In the genomic region with DNA sequence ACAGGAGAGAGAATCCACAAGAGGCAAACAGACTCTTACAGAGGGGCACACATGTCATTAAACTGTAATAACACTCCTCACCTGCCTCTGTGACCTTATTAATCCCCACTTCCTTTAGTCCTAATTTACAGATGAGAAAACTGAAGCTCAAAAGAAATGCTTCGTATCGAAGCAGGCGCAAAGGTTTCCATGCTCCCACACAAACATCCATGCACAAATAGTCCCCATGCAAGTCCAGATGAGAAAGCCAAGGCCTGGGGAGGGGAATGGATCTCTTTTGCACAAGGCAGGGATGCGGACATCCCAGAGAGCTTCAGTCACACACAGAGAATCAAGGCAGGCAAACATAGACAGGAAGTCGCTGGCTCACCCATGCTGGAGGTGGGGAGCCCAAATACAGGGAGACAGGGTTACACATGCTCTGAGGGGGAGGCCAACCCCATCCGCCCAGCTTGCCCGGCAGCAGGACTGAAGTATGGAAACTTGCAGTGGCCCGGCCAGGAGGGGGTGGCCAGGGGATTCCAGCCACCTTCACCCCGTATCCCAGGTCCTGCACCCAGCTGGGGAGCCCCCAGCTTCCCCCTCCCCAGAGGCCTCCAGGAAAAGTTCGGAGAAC, we compare ENCODE assay signal across 8 cellular contexts. TPM values are rescaled to one million over a fixed set of nuclear protein-coding genes. Genes with fewer than 3 reads are reported as not detected.
DNase-seq lines count a peak whose midpoint lies in the region; ATAC-seq and TF ChIP-seq lines count a peak whose summit lies in the region.

No MANE protein-coding gene starts in this region.

- H3K9ac ChIP-seq in Loucy (ENCODE audit: low read depth, low read length, poor library complexity, severe bottlenecking): no peak overlapping the region

- H3K9me3 Mint-ChIP-seq in Calu3 (ENCODE audit: low read depth, unreplicated experiment): no peaks in the 10 kb centered on the region
- no peaks in the 10 kb centered on the region for H3K9me3 Mint-ChIP-seq in osteocyte (ENCODE audit: unreplicated experiment)

- BruUV-seq in Calu3 (replicated peaks; lab: Mats Ljungman, UMichigan): no TSS peak

- H3K4me3 Mint-ChIP-seq in Calu3 (ENCODE audit: low read depth, unreplicated experiment) (peak overlapping the region; percentile 55), osteocyte (ENCODE audit: unreplicated experiment) (peak overlapping the region; percentile 76)

- no peaks in the 10 kb centered on the region for H3K79me2 ChIP-seq in Loucy (ENCODE audit: insufficient read depth, low read length)

- H3K27me3 Mint-ChIP-seq in Calu3 (ENCODE audit: unreplicated experiment) (peaks cover 80% of the 10 kb centered on the region), osteocyte (ENCODE audit: unreplicated experiment) (no peaks in the 10 kb centered on the region)

- H3K27ac Mint-ChIP-seq in Calu3 (ENCODE audit: unreplicated experiment) (no peak overlapping the region), osteocyte (ENCODE audit: unreplicated experiment) (peak overlapping the region; percentile 46)

- TF ChIP-seq CTCF in Calu3 (IDR thresholded peaks at IDR 0.05; ENCODE audit: unreplicated experiment): no peak
- no peak for TF ChIP-seq CTCF in Loucy (conservative IDR thresholded peaks at IDR 0.05; ENCODE audit: low read length)
- TF ChIP-seq CTCF in osteocyte (IDR thresholded peaks at IDR 0.05): no peak

- H3K4me2 ChIP-seq in Loucy (ENCODE audit: low read depth, low read length, poor library complexity, severe bottlenecking): no peak overlapping the region

- 53 to 54% methylated on average over 10 of the region's 10 CpGs for WGBS in ectodermal cell, 2 experiments

- intact Hi-C loops in Calu3 (cut with micrococcal nuclease; ENCODE audit: unreplicated experiment): no loop called here

- H3K27me3 ChIP-seq in Loucy (ENCODE audit: insufficient read depth, low read length, poor library complexity, severe bottlenecking): no peaks in the 10 kb centered on the region
- peaks cover 79% of the 10 kb centered on the region for H3K27me3 ChIP-seq in ectodermal cell (ENCODE audit: control insufficient read depth, insufficient read depth, low read length, poor library complexity, severe bottlenecking)

- no peak overlapping the region for H3K4me3 ChIP-seq in Loucy (ENCODE audit: low read length, poor library complexity, severe bottlenecking)
- H3K4me3 ChIP-seq in ectodermal cell (ENCODE audit: insufficient read depth, low read depth, low read length): peak overlapping the region; percentile 34

- peak overlapping the region; percentile 65; the same call in 1 of the 2 replicates for H2AFZ ChIP-seq in Loucy (ENCODE audit: low read length)

- no peak overlapping the region for H3K27ac ChIP-seq in ectodermal cell (ENCODE audit: insufficient read depth, low read depth, low read length, poor library complexity, severe bottlenecking)

- peaks cover 16% of the 10 kb centered on the region for H3K4me1 Mint-ChIP-seq in Calu3 (ENCODE audit: low read depth, unreplicated experiment)
- H3K4me1 Mint-ChIP-seq in osteocyte (ENCODE audit: unreplicated experiment): peaks cover 32% of the 10 kb centered on the region

- H3K9me3 ChIP-seq in Loucy (ENCODE audit: insufficient read depth, low read depth, low read length): no peaks in the 10 kb centered on the region
- no peaks in the 10 kb centered on the region for H3K9me3 ChIP-seq in ectodermal cell (ENCODE audit: control insufficient read depth, low read length)

- H3K9me2 ChIP-seq in Loucy (replicated peaks; ENCODE audit: low read depth, low read length): no peaks in the 10 kb centered on the region

- H4K20me1 ChIP-seq in Loucy (ENCODE audit: insufficient read depth, low read length, poor library complexity, severe bottlenecking): no peaks in the 10 kb centered on the region

- H3K4me1 ChIP-seq in Loucy (ENCODE audit: insufficient read depth, low read length, poor library complexity, severe bottlenecking): peaks cover 4% of the 10 kb centered on the region
- peaks cover 13% of the 10 kb centered on the region for H3K4me1 ChIP-seq in ectodermal cell (ENCODE audit: control insufficient read depth, insufficient read depth, low read length)

- H3K36me3 Mint-ChIP-seq in Calu3 (ENCODE audit: insufficient read depth, unreplicated experiment) (no peaks in the 10 kb centered on the region), osteocyte (ENCODE audit: unreplicated experiment) (peaks cover 2% of the 10 kb centered on the region)

- no peak for ATAC-seq in GM19397 (IDR thresholded peaks at IDR 0.05; ENCODE audit: unreplicated experiment)
- no peak for ATAC-seq in HG02840 (IDR thresholded peaks at IDR 0.05; ENCODE audit: low FRiP score, unreplicated experiment)
- ATAC-seq in GM19328 (IDR thresholded peaks at IDR 0.05; ENCODE audit: unreplicated experiment): no peak

- no peak for DNase-seq in Calu3
- no peak for DNase-seq in osteocyte (ENCODE audit: extremely low spot score, unreplicated experiment)
- no peak for DNase-seq in NCI-H1436 treated with DMSO at 0.1 percent for 48 hours (lab: John Stamatoyannopoulos, UW)

- no peaks in the 10 kb centered on the region for H3F3A ChIP-seq in Loucy (ENCODE audit: low read depth)

- no peaks in the 10 kb centered on the region for H3K36me3 ChIP-seq in Loucy (ENCODE audit: insufficient read depth, low read length)
- H3K36me3 ChIP-seq in ectodermal cell (ENCODE audit: control insufficient read depth, insufficient read depth, low read length): no peaks in the 10 kb centered on the region

- CTCF ChIA-PET in Calu3 (lab: Charles Lee): no interaction called here

RNA-seq across cellular contexts. Expression of gene S1PR5, which starts 0.5 kb away (rescaled TPM):
- total RNA-seq in Calu3 (2022) (not detected in 2 replicates), osteocyte (0.83 and 1.8 TPM in 2 replicates)
- polyA plus RNA-seq in ectodermal cell (2013, experiment 1 of 4): 1.1 TPM
- 1.5 TPM for polyA plus RNA-seq in ectodermal cell (2013, experiment 2 of 4)
- polyA plus RNA-seq in ectodermal cell (2013, experiment 3 of 4): 0.96 TPM
- 1.2 TPM for polyA plus RNA-seq in ectodermal cell (2013, experiment 4 of 4)

RNA-seq across cellular contexts. Expression of gene KEAP1, which starts 13.6 kb away (rescaled TPM):
- total RNA-seq in Calu3 (2022): 45.2 and 46.8 TPM in 2 replicates
- polyA plus RNA-seq in ectodermal cell (2013, experiment 1 of 4): 51.5 TPM
- 56.5 TPM for polyA plus RNA-seq in ectodermal cell (2013, experiment 2 of 4)
- polyA plus RNA-seq in ectodermal cell (2013, experiment 3 of 4): 41.7 TPM
- polyA plus RNA-seq in ectodermal cell (2013, experiment 4 of 4): 39.9 TPM
- 80.1 and 80.9 TPM in 2 replicates for total RNA-seq in osteocyte

RNA-seq across cellular contexts. Expression of gene ATG4D, which starts 26.9 kb away (rescaled TPM):
- total RNA-seq in Calu3 (2022) (18.7 and 24.5 TPM in 2 replicates), osteocyte (28.7 and 30.9 TPM in 2 replicates)
- 30.4 TPM for polyA plus RNA-seq in ectodermal cell (2013, experiment 1 of 4)
- 30.2 TPM for polyA plus RNA-seq in ectodermal cell (2013, experiment 2 of 4)
- polyA plus RNA-seq in ectodermal cell (2013, experiment 3 of 4): 21.1 TPM
- polyA plus RNA-seq in ectodermal cell (2013, experiment 4 of 4): 23.8 TPM

RNA-seq across cellular contexts. Expression of gene KRI1, which starts 49.0 kb away (rescaled TPM):
- total RNA-seq in Calu3 (2022) (29.6 and 30.8 TPM in 2 replicates), osteocyte (29.0 and 29.3 TPM in 2 replicates)
- polyA plus RNA-seq in ectodermal cell (2013, experiment 1 of 4): 44.1 TPM
- 39.5 TPM for polyA plus RNA-seq in ectodermal cell (2013, experiment 2 of 4)
- 36.2 TPM for polyA plus RNA-seq in ectodermal cell (2013, experiment 3 of 4)
- polyA plus RNA-seq in ectodermal cell (2013, experiment 4 of 4): 33.4 TPM

RNA-seq across cellular contexts. Expression of gene CDKN2D, which starts 52.0 kb away (rescaled TPM):
- total RNA-seq in Calu3 (2022) (4.2 and 4.4 TPM in 2 replicates), osteocyte (9.4 and 13.0 TPM in 2 replicates)
- 3.8 TPM for polyA plus RNA-seq in ectodermal cell (2013, experiment 1 of 4)
- polyA plus RNA-seq in ectodermal cell (2013, experiment 2 of 4): 2.3 TPM
- 3.6 TPM for polyA plus RNA-seq in ectodermal cell (2013, experiment 3 of 4)
- 5.0 TPM for polyA plus RNA-seq in ectodermal cell (2013, experiment 4 of 4)
